Comparison of ENCODE assay signal across 8 cellular contexts in the genomic region with DNA sequence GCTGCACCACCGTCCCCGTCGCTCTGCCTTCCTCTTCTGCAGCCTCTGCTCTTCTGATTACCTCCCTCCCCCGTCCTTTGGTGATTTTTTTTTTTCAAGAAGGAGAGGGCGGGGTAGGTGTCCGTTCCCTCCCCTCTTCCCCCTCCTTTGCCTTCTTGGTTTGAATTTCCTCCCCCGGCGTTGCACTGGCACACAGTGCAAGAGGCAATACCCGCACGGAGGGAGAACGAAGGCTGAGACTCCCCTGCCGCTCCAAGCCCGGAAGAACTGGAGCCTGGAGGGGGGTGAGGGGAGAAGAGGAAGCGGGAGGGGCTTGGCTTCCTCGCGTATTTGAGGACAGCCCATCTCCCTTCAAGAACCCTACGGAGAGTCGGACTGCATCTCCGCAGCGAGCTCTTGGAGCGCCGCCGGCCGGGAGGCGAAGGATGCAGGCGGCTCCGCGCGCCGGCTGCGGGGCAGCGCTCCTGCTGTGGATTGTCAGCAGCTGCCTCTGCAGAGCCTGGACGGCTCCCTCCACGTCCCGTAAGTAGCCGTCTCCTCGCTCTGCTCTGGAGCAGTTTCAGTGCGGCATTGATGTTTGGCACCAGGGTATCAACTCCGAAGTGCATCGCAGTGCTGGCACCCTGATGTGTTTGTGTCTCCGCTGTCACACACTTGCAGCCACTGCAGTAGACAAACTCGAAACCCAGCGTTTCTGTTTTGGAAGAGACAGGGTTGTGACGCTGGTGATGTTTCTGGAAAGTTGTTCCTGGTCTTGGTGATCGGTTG. TPM values are rescaled to one million over a fixed set of nuclear protein-coding genes. Genes with fewer than 3 reads are reported as not detected.
DNase-seq lines count a peak whose midpoint lies in the region; ATAC-seq and TF ChIP-seq lines count a peak whose summit lies in the region.

A gene (plus strand): TSS at position 350 of the 768 bp plus-strand sequence. CDS start 76 bp downstream, at position 426.

- H3K4me3 Mint-ChIP-seq in chondrocyte (ENCODE audit: unreplicated experiment) = peak within 1 kb of the TSS; percentile 87

- no peaks in the 10 kb centered on the region for H3K9me3 ChIP-seq in testis

- peak within 1 kb of the TSS; percentile 34 to 54 for H3K4me3 ChIP-seq in testis

- WGBS in testis, 2 donors = 0 to 2% methylated on average over 20 to 45 of the region's 45 CpGs

- H3K27ac ChIP-seq in testis = no peak within 1 kb of the TSS

- TF ChIP-seq CTCF in chondrocyte (IDR thresholded peaks at IDR 0.05) (no peak), testis (IDR thresholded peaks at IDR 0.05) (no peak), GM13976 (IDR thresholded peaks at IDR 0.05; ENCODE audit: borderline replicate concordance, control extremely low read depth, extremely low read depth, insufficient read depth, missing control alignments) (no peak)

- H3K9me3 Mint-ChIP-seq in chondrocyte (ENCODE audit: low read depth) = no peaks in the 10 kb centered on the region

- peaks cover 15% of the 10 kb centered on the region for H3K4me1 Mint-ChIP-seq in chondrocyte (ENCODE audit: low read depth)

- H3K36me3 Mint-ChIP-seq in chondrocyte (ENCODE audit: low read depth) = no peaks in the 10 kb centered on the region

- no peak within 1 kb of the TSS for H3K27ac Mint-ChIP-seq in chondrocyte (ENCODE audit: unreplicated experiment)

- ATAC-seq in Right ventricle myocardium inferior = peak; percentile 72

- H3K36me3 ChIP-seq in testis (ENCODE audit: low read depth, missing control alignments) = no peaks in the 10 kb centered on the region

- in situ Hi-C loops in GM13976 (cut with MboI; ENCODE audit: low sequenced_read_pairs, unreplicated experiment) = no loop called here

- peaks cover 13% of the 10 kb centered on the region for H3K27me3 Mint-ChIP-seq in chondrocyte (ENCODE audit: low read depth)

- DNase-seq in Right ventricle myocardium inferior (ENCODE audit: missing footprints) = no peak
- no peak for DNase-seq in cardiac septum (ENCODE audit: low spot score)
- peak; percentile 85 for DNase-seq in NCI-H748 (lab: John Stamatoyannopoulos, UW; ENCODE audit: unreplicated experiment)
- DNase-seq in chondrocyte (ENCODE audit: low spot score) = peak; percentile 53
- peak; percentile 3 for DNase-seq in kidney tubule cell (ENCODE audit: low spot score)
- DNase-seq in testis = peak; percentile 16
- DNase-seq in GM13976 (ENCODE audit: low spot score) = no peak
- no peak for DNase-seq in activated CD4-positive, alpha-beta T cell treated with anti-CD3 and anti-CD28 coated beads for 4 hours

- no peaks in the 10 kb centered on the region for H3K4me1 ChIP-seq in testis

- no peaks in the 10 kb centered on the region for H3K27me3 ChIP-seq in testis

- TF ChIP-seq POLR2A in testis (IDR thresholded peaks at IDR 0.05) = no peak

- intact Hi-C loops in Right ventricle myocardium inferior (cut with DNase I) (no loop called here), cardiac septum (cut with DNase I) (no loop called here), testis (cut with DNase I; ENCODE audit: low total_unique reads) (no loop called here)

RNA-seq across cellular contexts. Expression of the gene that starts here (rescaled TPM):
- total RNA-seq in Right ventricle myocardium inferior (0.65 TPM), cardiac septum (0.22 TPM), chondrocyte (0.27 to 1.2 TPM (median 0.36 TPM) in 3 replicates), testis (1 to 10 TPM; 4.4 to 6.1 TPM)
- polyA plus RNA-seq in testis (ENCODE audit: insufficient read depth, low read depth, low replicate concordance) = 4.3 TPM

Comparison
In these comparisons a context has a peak if more than half of its experiments do, and no peak if none do; other contexts are left out.
1. Peak in ATAC-seq in Right ventricle myocardium inferior; RNA of the gene not detected or under 1 TPM.
2. DNase-seq: peak in NCI-H748 (single experiment), chondrocyte (single experiment), kidney tubule cell (single experiment) and testis (single experiment); none in Right ventricle myocardium inferior (single experiment), cardiac septum (single experiment), GM13976 (single experiment) and activated CD4-positive, alpha-beta T cell treated with anti-CD3 and anti-CD28 coated beads for 4 hours (0 of 2).